8 cellular contexts compared by ENCODE assay signal in the genomic region with DNA sequence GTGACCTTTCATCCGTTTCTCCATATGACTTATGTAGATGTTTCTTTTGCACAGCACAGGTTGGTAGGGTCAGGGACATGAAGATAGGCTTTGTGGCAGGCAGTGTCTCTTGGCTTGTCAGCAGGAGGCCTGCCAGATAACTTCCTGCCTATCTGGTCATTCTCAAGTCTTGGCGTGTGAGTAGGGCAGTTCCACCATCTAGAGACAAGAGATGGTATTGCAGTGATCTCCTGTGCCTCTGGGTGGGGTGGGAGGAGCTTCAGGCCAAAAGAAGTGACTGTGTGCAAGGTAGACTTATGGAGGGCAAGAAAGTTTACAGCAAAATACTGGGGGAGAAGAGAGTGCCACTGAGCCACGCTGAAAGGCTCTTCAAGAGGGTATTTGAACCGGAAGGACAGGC. TPM values are rescaled to one million over a fixed set of nuclear protein-coding genes. Genes with fewer than 3 reads are reported as not detected.
DNase-seq lines count a peak whose midpoint lies in the region; ATAC-seq and TF ChIP-seq lines count a peak whose summit lies in the region.

No MANE protein-coding gene starts in this region.

- peak; percentile 72 for ATAC-seq in HG02571 (IDR thresholded peaks at IDR 0.05; ENCODE audit: unreplicated experiment)

- peak; percentile 47 to 58 (median 49) for TF ChIP-seq CTCF in ascending aorta (IDR thresholded peaks at IDR 0.05)

- peaks cover 0 to 3% of the 10 kb centered on the region in 2 donors for H3K4me1 ChIP-seq in ascending aorta

- H3K27me3 ChIP-seq in ascending aorta: no peaks in the 10 kb centered on the region

- intact Hi-C loops in ascending aorta (cut with DNase I): loop anchor here (1.0 kb wide), 1 partner anchor 180 kb away; no protein-coding TSS in a partner anchor

- H3K27ac ChIP-seq in ascending aorta: no peak overlapping the region
- peak overlapping the region in 11 of 21 experiments; percentile 24 to 84 (median 72) for H3K27ac ChIP-seq in skin epidermis

- DNase-seq in NCI-H1694 treated with DMSO at 0.1 percent for 48 hours (lab: John Stamatoyannopoulos, UW): peak; percentile 22
- DNase-seq in NCI-H1694 (lab: John Stamatoyannopoulos, UW): no peak
- peak; percentile 93 for DNase-seq in MV-4-11 (lab: John Stamatoyannopoulos, UW)
- DNase-seq in T-helper 2 cell: peak in 4 of 5 experiments; percentile 53 to 93 (median 66)
- DNase-seq in ascending aorta (ENCODE audit: low spot score in 2 of 2): peak in 1 of 2 donors; percentile 76
- peak; percentile 21 to 56 for DNase-seq in hippocampal formation (lab: John Stamatoyannopoulos, UW)

- H3K4me3 ChIP-seq in ascending aorta (no peak overlapping the region), skin epidermis (no peak overlapping the region)

- peaks cover 8 to 27% of the 10 kb centered on the region in 2 donors for H3K36me3 ChIP-seq in ascending aorta

- no peaks in the 10 kb centered on the region for H3K9me3 ChIP-seq in ascending aorta

RNA-seq across cellular contexts. Expression of gene TEX264, which starts 11.0 kb away (rescaled TPM):
- 69.1 TPM for total RNA-seq in ascending aorta

RNA-seq across cellular contexts. Expression of gene GRM2, which starts 24.8 kb away (rescaled TPM):
- total RNA-seq in ascending aorta: not detected

Comparison
In these comparisons a context has a peak if more than half of its experiments do, and no peak if none do; other contexts are left out.
1. H3K27ac ChIP-seq: peak in skin epidermis (11 of 21); none in ascending aorta (0 of 2).